22 cellular contexts compared by ENCODE assay signal in the genomic region with DNA sequence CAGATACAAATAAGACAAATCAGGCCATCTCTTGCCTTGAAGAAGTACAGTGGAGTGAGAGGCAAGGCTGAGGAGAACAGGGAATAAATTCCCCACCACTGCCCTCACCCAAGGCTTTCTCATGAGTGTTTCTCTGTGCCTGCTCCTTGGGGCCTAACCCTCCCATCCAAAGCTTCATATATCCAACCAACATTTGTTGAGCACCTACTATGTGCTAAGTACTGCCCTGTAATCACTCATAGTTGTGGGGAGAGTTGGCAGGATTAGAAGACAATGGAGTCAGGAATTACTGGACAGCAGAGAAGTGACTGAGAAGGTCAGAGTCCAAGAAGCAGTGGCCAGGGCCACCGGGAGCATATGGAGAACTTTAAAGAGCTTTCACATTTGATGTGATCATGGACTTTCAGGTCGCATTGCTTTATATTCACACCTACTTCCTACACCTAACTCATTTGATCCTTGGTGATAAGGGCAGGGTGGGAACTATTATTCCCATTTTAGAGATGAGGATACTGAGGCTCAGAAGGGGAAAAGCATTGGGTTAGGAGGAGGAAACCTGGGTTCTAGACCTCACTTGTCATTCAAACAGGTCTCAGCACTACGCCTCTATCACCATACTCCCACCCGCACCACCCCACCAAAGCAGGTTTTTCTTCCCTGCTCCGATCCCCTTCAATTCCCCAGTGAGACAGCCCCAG. TPM values are rescaled to one million over a fixed set of nuclear protein-coding genes. Genes with fewer than 3 reads are reported as not detected.
A peak's percentile ranks its signal among the peaks of the same experiment; 100 is the strongest.
DNase-seq lines count a peak whose midpoint lies in the region; ATAC-seq, FAIRE-seq and TF ChIP-seq lines count a peak whose summit lies in the region.
"Had no signal": no experiment of that assay in that cellular context is flagged by ENCODE, and none has a peak within 500 bp of the region (broad histone marks: within the 10 kb centered on the region; RNA-seq: fewer than 3 reads in every experiment).

No MANE protein-coding gene starts in this region.

- peaks cover 17% of the 10 kb centered on the region for H3K4me1 ChIP-seq in HepG2 (ENCODE audit: insufficient read depth, low read length)
- peaks cover 0 to under 1% (median 0%) of the 10 kb centered on the region in 4 donors for H3K4me1 ChIP-seq in right lobe of liver
- peaks cover 31% of the 10 kb centered on the region for H3K4me1 ChIP-seq in mucosa of descending colon (ENCODE audit: low read depth)
- H3K4me1 ChIP-seq in small intestine (ENCODE audit: control insufficient read depth in 2 of 2, insufficient read depth in 1 of 2, low read depth in 1 of 2, low read length in 1 of 2) = no peaks in the 10 kb centered on the region

- TF ChIP-seq RAD21 in HepG2 (CRISPR knock-in tag; IDR thresholded peaks at IDR 0.05) = no peak

- BruUV-seq in HepG2 (replicated peaks; lab: Mats Ljungman, UMichigan) = no TSS peak

- no peak overlapping the region for H3K4me2 ChIP-seq in HepG2 (ENCODE audit: low read depth, low read length)

- no peak overlapping the region for H3K4me3 Mint-ChIP-seq in brain
- H3K4me3 Mint-ChIP-seq in activated naive CD4-positive, alpha-beta T cell treated with anti-CD3 and anti-CD28 coated beads, Interleukin-2, amount 10 ng/mL, durations not matched to agents 7 days and 5 days = no peak overlapping the region
- H3K4me3 Mint-ChIP-seq: CD14-positive monocyte; CD4-positive, alpha-beta T cell; CD8-positive, alpha-beta memory T cell had no signal

- no peak overlapping the region for H3K27ac ChIP-seq in HepG2 (ENCODE audit: extremely low read length, insufficient read depth, low read length)
- H3K27ac ChIP-seq in right lobe of liver = no peak overlapping the region
- H3K27ac ChIP-seq in small intestine (ENCODE audit: low read depth in 1 of 2, low read length in 1 of 2) = no peak overlapping the region
- H3K27ac ChIP-seq: 22Rv1; BLaER1 treated with 17β-estradiol and CSF1 and Interleukin-3, amounts not matched to agents 10 nM and 100 nM had no signal

- peaks cover 5% of the 10 kb centered on the region for H3K27me3 Mint-ChIP-seq in brain
- H3K27me3 Mint-ChIP-seq in activated naive CD4-positive, alpha-beta T cell treated with anti-CD3 and anti-CD28 coated beads, Interleukin-2, amount 10 ng/mL, durations not matched to agents 7 days and 5 days = peaks cover 16% of the 10 kb centered on the region
- H3K27me3 Mint-ChIP-seq: CD4-positive, alpha-beta T cell had no signal

- no peaks in the 10 kb centered on the region for H3K9me3 ChIP-seq in HepG2 (ENCODE audit: low read length)
- no peaks in the 10 kb centered on the region for H3K9me3 ChIP-seq in right lobe of liver
- H3K9me3 ChIP-seq in mucosa of descending colon = no peaks in the 10 kb centered on the region
- no peaks in the 10 kb centered on the region for H3K9me3 ChIP-seq in small intestine (ENCODE audit: control insufficient read depth, low read depth)
- H3K9me3 ChIP-seq: BE2C; BLaER1 treated with 17β-estradiol and CSF1 and Interleukin-3, amounts not matched to agents 10 nM and 100 nM had no signal

- no peak for DNase-seq in HepG2 (ENCODE audit: low spot score)
- no peak for DNase-seq in right lobe of liver
- DNase-seq in mucosa of descending colon = no peak
- peak; percentile 65 for DNase-seq in small intestine
- no peak for DNase-seq in activated naive CD4-positive, alpha-beta T cell treated with anti-CD3 and anti-CD28 coated beads, Interleukin-2, amount 10 ng/mL, durations not matched to agents 7 days and 5 days
- no peak for DNase-seq in RPMI8226
- DNase-seq in activated naive CD4-positive, alpha-beta T cell treated with anti-CD3 and anti-CD28 coated beads, Interleukin-2, amount 50 U/mL, for 72 hours (ENCODE audit: low spot score in 2 of 2) = no peak
- DNase-seq: BE2C; Calu3; CD4-positive, alpha-beta T cell; CD8-positive, alpha-beta memory T cell; DND-41; GOT3; H7; HCEC 1CT had no signal

- H2AFZ ChIP-seq in HepG2 (ENCODE audit: low read length) = no peak overlapping the region

- no peak overlapping the region for H3K4me3 ChIP-seq in HepG2 (replicated peaks in 1 of 3; ENCODE audit: insufficient read depth in 1 of 3, low read depth in 2 of 3, low read length in 3 of 3)
- no peak overlapping the region for H3K4me3 ChIP-seq in right lobe of liver
- H3K4me3 ChIP-seq in mucosa of descending colon = no peak overlapping the region
- no peak overlapping the region for H3K4me3 ChIP-seq in small intestine (ENCODE audit: low read depth in 1 of 2, low read length in 2 of 2)
- H3K4me3 ChIP-seq: BLaER1 treated with 17β-estradiol and CSF1 and Interleukin-3, amounts not matched to agents 10 nM and 100 nM had no signal

- FAIRE-seq in HepG2 (lab: Jason Lieb, UNC) (no peak), small intestine (lab: Jason Lieb, UNC) (no peak)
- FAIRE-seq: A204.1, G401.6, GM12892 had no signal

- POLR2A ChIA-PET in HepG2 (lab: Yijun Ruan, JAX) = no interaction called here

- H4K20me1 ChIP-seq in HepG2 (ENCODE audit: insufficient read depth, low read length) = no peaks in the 10 kb centered on the region
- H4K20me1 ChIP-seq: BLaER1 treated with 17β-estradiol and CSF1 and Interleukin-3, amounts not matched to agents 10 nM and 100 nM had no signal

- peaks cover 81% of the 10 kb centered on the region for H3K4me1 Mint-ChIP-seq in brain
- no peaks in the 10 kb centered on the region for H3K4me1 Mint-ChIP-seq in activated naive CD4-positive, alpha-beta T cell treated with anti-CD3 and anti-CD28 coated beads, Interleukin-2, amount 10 ng/mL, durations not matched to agents 7 days and 5 days

- no peak for TF ChIP-seq CTCF in HepG2 (CRISPR knock-in tag; IDR thresholded peaks at IDR 0.05)
- no peak for TF ChIP-seq CTCF in right lobe of liver (IDR thresholded peaks at IDR 0.05)
- no peak for TF ChIP-seq CTCF in brain (conservative IDR thresholded peaks at IDR 0.05)
- no peak for TF ChIP-seq CTCF in mucosa of descending colon (IDR thresholded peaks at IDR 0.05)

- peak overlapping the region; percentile 38 to 87 (median 45) for H3K27ac Mint-ChIP-seq in brain
- no peak overlapping the region for H3K27ac Mint-ChIP-seq in activated naive CD4-positive, alpha-beta T cell treated with anti-CD3 and anti-CD28 coated beads, Interleukin-2, amount 10 ng/mL, durations not matched to agents 7 days and 5 days
- no peak overlapping the region for H3K27ac Mint-ChIP-seq in activated naive CD4-positive, alpha-beta T cell treated with anti-CD3 and anti-CD28 coated beads, Interleukin-2, amount 50 U/mL, for 72 hours
- H3K27ac Mint-ChIP-seq: CD14-positive monocyte; CD4-positive, alpha-beta T cell; CD8-positive, alpha-beta memory T cell had no signal

- CTCF ChIA-PET in HepG2 (lab: Yijun Ruan, JAX; ENCODE audit: low intra/inter-chr PET ratio, low total read pairs) = no interaction called here
- CTCF ChIA-PET in activated naive CD4-positive, alpha-beta T cell treated with anti-CD3 and anti-CD28 coated beads, Interleukin-2, amount 10 ng/mL, durations not matched to agents 7 days and 5 days (lab: Charles Lee) = interaction anchor here (1.5 kb wide), 1 partner anchor 147 kb away, joined by 4 read pairs; no protein-coding TSS in a partner anchor

- no peak for TF ChIP-seq POLR2A in HepG2 (IDR thresholded peaks at IDR 0.05; ENCODE audit: insufficient read depth in 1 of 2, low read depth in 2 of 2, low read length in 2 of 2)
- no peak for TF ChIP-seq POLR2A in right lobe of liver (IDR thresholded peaks at IDR 0.05)

- no peak for ATAC-seq in HepG2
- no peak for ATAC-seq in right lobe of liver
- peak; percentile 28 for ATAC-seq in mucosa of descending colon
- ATAC-seq in activated naive CD4-positive, alpha-beta T cell treated with anti-CD3 and anti-CD28 coated beads, Interleukin-2, amount 50 U/mL, for 72 hours = no peak

- intact Hi-C loops in HepG2 (cut with micrococcal nuclease; ENCODE audit: unreplicated experiment) (no loop called here), right lobe of liver (cut with DNase I) (no loop called here), mucosa of descending colon (cut with DNase I, micrococcal nuclease) (no loop called here)

- H3K36me3 ChIP-seq in HepG2 (replicated peaks in 1 of 2; ENCODE audit: control insufficient read depth in 1 of 2, insufficient read depth in 2 of 2, low read length in 2 of 2) = no peaks in the 10 kb centered on the region; a peak in 1 of 5 replicates
- H3K36me3 ChIP-seq in right lobe of liver = no peaks in the 10 kb centered on the region
- no peaks in the 10 kb centered on the region for H3K36me3 ChIP-seq in mucosa of descending colon (ENCODE audit: low read depth)
- H3K36me3 ChIP-seq in small intestine (ENCODE audit: control insufficient read depth in 2 of 2, insufficient read depth in 2 of 2, low read length in 2 of 2) = no peaks in the 10 kb centered on the region
- H3K36me3 ChIP-seq: BE2C; BLaER1 treated with 17β-estradiol and CSF1 and Interleukin-3, amounts not matched to agents 10 nM and 100 nM had no signal

- H3K79me2 ChIP-seq in HepG2 (ENCODE audit: insufficient read depth, low read length) = peaks cover 3% of the 10 kb centered on the region

- in situ Hi-C loops in HepG2 (cut with HindIII; ENCODE audit: extremely low pct_ligation_motif_present, low pct_unique_long_range_greater_than_20kb) = loop anchor here (25.0 kb wide), 1 partner anchor 491 kb away; the partner anchor contains the start of gene SNRPE

- TF ChIP-seq EP300 in HepG2 (IDR thresholded peaks at IDR 0.05; ENCODE audit: low read depth in 2 of 2, low read length in 2 of 2) (no peak), HepG2 (CRISPR knock-in tag; IDR thresholded peaks at IDR 0.05; ENCODE audit: borderline replicate concordance) (no peak)

- no peak overlapping the region for H3K9ac ChIP-seq in HepG2 (ENCODE audit: insufficient read depth, low read depth, low read length)
- H3K9ac ChIP-seq: BLaER1 treated with 17β-estradiol and CSF1 and Interleukin-3, amounts not matched to agents 10 nM and 100 nM had no signal

- H3K36me3 Mint-ChIP-seq in brain = no peaks in the 10 kb centered on the region
- no peaks in the 10 kb centered on the region for H3K36me3 Mint-ChIP-seq in activated naive CD4-positive, alpha-beta T cell treated with anti-CD3 and anti-CD28 coated beads, Interleukin-2, amount 10 ng/mL, durations not matched to agents 7 days and 5 days
- no peaks in the 10 kb centered on the region for H3K36me3 Mint-ChIP-seq in activated naive CD4-positive, alpha-beta T cell treated with anti-CD3 and anti-CD28 coated beads, Interleukin-2, amount 50 U/mL, for 72 hours
- H3K36me3 Mint-ChIP-seq: CD14-positive monocyte; CD8-positive, alpha-beta memory T cell had no signal

- no peaks in the 10 kb centered on the region for H3K9me3 Mint-ChIP-seq in brain
- H3K9me3 Mint-ChIP-seq in activated naive CD4-positive, alpha-beta T cell treated with anti-CD3 and anti-CD28 coated beads, Interleukin-2, amount 10 ng/mL, durations not matched to agents 7 days and 5 days = no peaks in the 10 kb centered on the region
- H3K9me3 Mint-ChIP-seq in activated naive CD4-positive, alpha-beta T cell treated with anti-CD3 and anti-CD28 coated beads, Interleukin-2, amount 50 U/mL, for 72 hours = no peaks in the 10 kb centered on the region
- H3K9me3 Mint-ChIP-seq: CD4-positive, alpha-beta T cell; CD8-positive, alpha-beta memory T cell had no signal

- H3K27me3 ChIP-seq in HepG2 (ENCODE audit: control insufficient read depth in 1 of 2, insufficient read depth in 2 of 2, low read length in 2 of 2) = no peaks in the 10 kb centered on the region; a peak in 1 of 5 replicates
- no peaks in the 10 kb centered on the region for H3K27me3 ChIP-seq in right lobe of liver
- H3K27me3 ChIP-seq in small intestine (ENCODE audit: control insufficient read depth in 2 of 2, insufficient read depth in 2 of 2, low read length in 2 of 2) = no peaks in the 10 kb centered on the region
- H3K27me3 ChIP-seq: BE2C; BLaER1 treated with 17β-estradiol and CSF1 and Interleukin-3, amounts not matched to agents 10 nM and 100 nM had no signal

- WGBS in HepG2 (ENCODE audit: low lambda C conversion rate) = 90% methylated on average over 5 of the region's 5 CpGs
- 87% methylated on average over 5 of the region's 5 CpGs for WGBS in right lobe of liver (ENCODE audit: insufficient coverage, low coverage, low lambda C conversion rate, missing lambda C conversion rate)
- WGBS in small intestine, 3 donors = 68 to 86% (median 75%) methylated on average over 5 of the region's 5 CpGs

RNA-seq across cellular contexts. Expression of gene PLEKHA6, which starts 6.4 kb away (rescaled TPM):
- 10.8 and 11.4 TPM in 2 replicates for total RNA-seq in HepG2 (2016; rRNA removed; fragmentation: Illumina TruSeq; extraction: Trizol)
- total RNA-seq in HepG2 (2016; cell fraction: cytosol; rRNA removed; fragmentation: Illumina TruSeq; extraction: Trizol; ENCODE audit: low read depth) = 0.40 and 1.1 TPM in 2 replicates
- 7.3 and 13.7 TPM in 2 replicates for total RNA-seq in HepG2 (2016; cell fraction: insoluble cytoplasmic fraction; rRNA removed; fragmentation: Illumina TruSeq; extraction: Trizol)
- total RNA-seq in HepG2 (2016; cell fraction: membrane; rRNA removed; fragmentation: Illumina TruSeq; extraction: Trizol) = 3.9 and 4.0 TPM in 2 replicates
- 16.8 and 17.2 TPM in 2 replicates for total RNA-seq in HepG2 (2016; cell fraction: nucleus; rRNA removed; fragmentation: Illumina TruSeq; extraction: Trizol)
- 5.3 and 6.4 TPM in 2 replicates for polyA plus RNA-seq in HepG2 (2011; rRNA removed)
- 2.2 TPM in 2 replicates for polyA plus RNA-seq in HepG2 (2011; cell fraction: cytosol; rRNA removed)
- polyA plus RNA-seq in HepG2 (2011; cell fraction: nucleus; rRNA removed) = 18.8 and 20.9 TPM in 2 replicates
- polyA plus RNA-seq in HepG2 (2012) = 6.1 and 6.4 TPM in 2 replicates
- polyA plus RNA-seq in HepG2 (2016; cell fraction: cytosol; fragmentation: Illumina TruSeq; extraction: Trizol; ENCODE audit: low read depth) = 0.33 and 0.35 TPM in 2 replicates
- 5.7 and 9.8 TPM in 2 replicates for polyA plus RNA-seq in HepG2 (2016; cell fraction: insoluble cytoplasmic fraction; fragmentation: Illumina TruSeq; extraction: Trizol; ENCODE audit: low read depth)
- polyA plus RNA-seq in HepG2 (2016; cell fraction: membrane; fragmentation: Illumina TruSeq; extraction: Trizol; ENCODE audit: low read depth) = 1.2 and 1.6 TPM in 2 replicates
- 24.1 and 24.3 TPM in 2 replicates for polyA plus RNA-seq in HepG2 (2016; cell fraction: nucleus; fragmentation: Illumina TruSeq; extraction: Trizol; ENCODE audit: insufficient read depth, low read depth)
- polyA minus RNA-seq in HepG2 (2011; rRNA and poly(A)+ RNA removed; ENCODE audit: low replicate concordance) = 5.2 and 11.2 TPM in 2 replicates
- 3.2 and 7.6 TPM in 2 replicates for polyA minus RNA-seq in HepG2 (2011; cell fraction: cytosol; rRNA and poly(A)+ RNA removed)
- 11.1 and 11.8 TPM in 2 replicates for polyA minus RNA-seq in HepG2 (2011; cell fraction: nucleus; rRNA and poly(A)+ RNA removed)
- total RNA-seq in right lobe of liver = 10 to 100 TPM; 16.6 to 31.1 (median 22.1) TPM
- 27.8 TPM for polyA plus RNA-seq in brain (ENCODE audit: insufficient read depth, low read depth, low replicate concordance)
- total RNA-seq in mucosa of descending colon = 100 to 1,000 TPM in 2 of 3 donors, 10 to 100 TPM in 1; 82.4 to 154 (median 115) TPM
- 10 to 100 TPM; 27.4 to 39.8 (median 36.7) TPM for polyA plus RNA-seq in small intestine
- 1 to 10 TPM; 1.0 to 2.6 TPM for total RNA-seq in activated naive CD4-positive, alpha-beta T cell treated with anti-CD3 and anti-CD28 coated beads, Interleukin-2, amount 50 U/mL, for 72 hours
- polyA plus RNA-seq: CD8-positive, alpha-beta memory T cell had no signal

RNA-seq across cellular contexts. Expression of gene PPP1R15B, which starts 58.3 kb away (rescaled TPM):
- total RNA-seq in HepG2 (2016; rRNA removed; fragmentation: Illumina TruSeq; extraction: Trizol) = 20.1 and 23.8 TPM in 2 replicates
- 2.1 and 2.7 TPM in 2 replicates for total RNA-seq in HepG2 (2016; cell fraction: cytosol; rRNA removed; fragmentation: Illumina TruSeq; extraction: Trizol; ENCODE audit: low read depth)
- 19.9 and 23.3 TPM in 2 replicates for total RNA-seq in HepG2 (2016; cell fraction: insoluble cytoplasmic fraction; rRNA removed; fragmentation: Illumina TruSeq; extraction: Trizol)
- 9.2 and 10.4 TPM in 2 replicates for total RNA-seq in HepG2 (2016; cell fraction: membrane; rRNA removed; fragmentation: Illumina TruSeq; extraction: Trizol)
- 29.0 and 33.5 TPM in 2 replicates for total RNA-seq in HepG2 (2016; cell fraction: nucleus; rRNA removed; fragmentation: Illumina TruSeq; extraction: Trizol)
- polyA plus RNA-seq in HepG2 (2011; rRNA removed) = 12.7 and 13.4 TPM in 2 replicates
- 9.5 and 11.8 TPM in 2 replicates for polyA plus RNA-seq in HepG2 (2011; cell fraction: cytosol; rRNA removed)
- 12.8 and 14.2 TPM in 2 replicates for polyA plus RNA-seq in HepG2 (2011; cell fraction: nucleus; rRNA removed)
- polyA plus RNA-seq in HepG2 (2012) = 13.8 and 16.0 TPM in 2 replicates
- 1.2 and 1.4 TPM in 2 replicates for polyA plus RNA-seq in HepG2 (2016; cell fraction: cytosol; fragmentation: Illumina TruSeq; extraction: Trizol; ENCODE audit: low read depth)
- 15.8 and 16.0 TPM in 2 replicates for polyA plus RNA-seq in HepG2 (2016; cell fraction: insoluble cytoplasmic fraction; fragmentation: Illumina TruSeq; extraction: Trizol; ENCODE audit: low read depth)
- 3.3 and 3.6 TPM in 2 replicates for polyA plus RNA-seq in HepG2 (2016; cell fraction: membrane; fragmentation: Illumina TruSeq; extraction: Trizol; ENCODE audit: low read depth)
- polyA plus RNA-seq in HepG2 (2016; cell fraction: nucleus; fragmentation: Illumina TruSeq; extraction: Trizol; ENCODE audit: insufficient read depth, low read depth) = 30.8 and 34.1 TPM in 2 replicates
- polyA minus RNA-seq in HepG2 (2011; rRNA and poly(A)+ RNA removed; ENCODE audit: low replicate concordance) = 29.5 and 115 TPM in 2 replicates
- polyA minus RNA-seq in HepG2 (2011; cell fraction: cytosol; rRNA and poly(A)+ RNA removed) = 25.9 and 34.1 TPM in 2 replicates
- 43.4 and 52.2 TPM in 2 replicates for polyA minus RNA-seq in HepG2 (2011; cell fraction: nucleus; rRNA and poly(A)+ RNA removed)
- 10 to 100 TPM; 28.6 to 43.6 (median 34.3) TPM for total RNA-seq in right lobe of liver
- polyA plus RNA-seq in brain (ENCODE audit: insufficient read depth, low read depth, low replicate concordance) = 11.4 TPM
- 10 to 100 TPM; 56.7 to 60.2 (median 60.1) TPM for total RNA-seq in mucosa of descending colon
- 10 to 100 TPM in 1 of 3 donors, 1 to 10 TPM in 2; 9.4 to 25.6 (median 9.7) TPM for polyA plus RNA-seq in small intestine
- total RNA-seq in activated naive CD4-positive, alpha-beta T cell treated with anti-CD3 and anti-CD28 coated beads, Interleukin-2, amount 50 U/mL, for 72 hours = 100 to 1,000 TPM in 1 of 2 donors, 10 to 100 TPM in 1; 54.6 to 138 TPM

Comparison
In these comparisons a context has a peak if more than half of its experiments do, and no peak if none do; other contexts are left out.
1. H3K27ac Mint-ChIP-seq: peak in brain (5 of 5); none in activated naive CD4-positive, alpha-beta T cell treated with anti-CD3 and anti-CD28 coated beads, Interleukin-2, amount 10 ng/mL, durations not matched to agents 7 days and 5 days (single experiment) and activated naive CD4-positive, alpha-beta T cell treated with anti-CD3 and anti-CD28 coated beads, Interleukin-2, amount 50 U/mL, for 72 hours (0 of 2).